ENCODE assay signal across 13 cellular contexts in genomic region chr7:17058568-17058967, GRCh38.
DNase-seq lines count a peak whose midpoint lies in the region; ATAC-seq lines count a peak whose summit lies in the region.
"Had no signal": no experiment of that assay in that cellular context is flagged by ENCODE, and none has a peak within 500 bp of the region (broad histone marks: within the 10 kb centered on the region; RNA-seq: fewer than 3 reads in every experiment).

No MANE protein-coding gene starts in this region.

- peak; percentile 46 for ATAC-seq in GM18909 (IDR thresholded peaks at IDR 0.05; ENCODE audit: poor library complexity, unreplicated experiment)
- no peak for ATAC-seq in esophagus mucosa
- no peak for ATAC-seq in HG03175 (IDR thresholded peaks at IDR 0.05; ENCODE audit: unreplicated experiment)
- no peak for ATAC-seq in GM18861 (IDR thresholded peaks at IDR 0.05; ENCODE audit: unreplicated experiment)
- ATAC-seq: naive thymus-derived CD8-positive, alpha-beta T cell; SK-N-SH treated with all-trans-retinoic acid at 6 μM for 48 hours had no signal

- H3K36me3 Mint-ChIP-seq in dendritic cell treated with granulocyte-macrophage colony-stimulating factor and Interleukin-4, amounts not matched to agents 40 ng/mL and 50 ng/mL, for 4 days (ENCODE audit: low read depth): no peaks in the 10 kb centered on the region
- H3K36me3 Mint-ChIP-seq: naive thymus-derived CD8-positive, alpha-beta T cell had no signal

- no peak overlapping the region for H3K4me3 Mint-ChIP-seq in dendritic cell treated with granulocyte-macrophage colony-stimulating factor and Interleukin-4, amounts not matched to agents 40 ng/mL and 50 ng/mL, for 4 days
- H3K4me3 Mint-ChIP-seq: naive thymus-derived CD8-positive, alpha-beta T cell had no signal

- H3K9me3 Mint-ChIP-seq in dendritic cell treated with granulocyte-macrophage colony-stimulating factor and Interleukin-4, amounts not matched to agents 40 ng/mL and 50 ng/mL, for 4 days: no peaks in the 10 kb centered on the region
- H3K9me3 Mint-ChIP-seq: naive thymus-derived CD8-positive, alpha-beta T cell had no signal

- intact Hi-C loops in dendritic cell treated with granulocyte-macrophage colony-stimulating factor and Interleukin-4, amounts not matched to agents 40 ng/mL and 50 ng/mL, for 4 days (cut with micrococcal nuclease): no loop called here

- peaks cover 27% of the 10 kb centered on the region for H3K4me1 Mint-ChIP-seq in dendritic cell treated with granulocyte-macrophage colony-stimulating factor and Interleukin-4, amounts not matched to agents 40 ng/mL and 50 ng/mL, for 4 days (ENCODE audit: low read depth)

- in situ Hi-C loops in ACHN (cut with HindIII; ENCODE audit: low pct_ligation_motif_present, low pct_unique_long_range_greater_than_20kb, low sequenced_read_pairs): no loop called here

- no peaks in the 10 kb centered on the region for H3K27me3 Mint-ChIP-seq in dendritic cell treated with granulocyte-macrophage colony-stimulating factor and Interleukin-4, amounts not matched to agents 40 ng/mL and 50 ng/mL, for 4 days

- H3K27ac Mint-ChIP-seq in dendritic cell treated with granulocyte-macrophage colony-stimulating factor and Interleukin-4, amounts not matched to agents 40 ng/mL and 50 ng/mL, for 4 days: peak overlapping the region; percentile 17
- H3K27ac Mint-ChIP-seq: naive thymus-derived CD8-positive, alpha-beta T cell had no signal

- DNase-seq in ACHN (peak; percentile 17), NOMO-1 (lab: John Stamatoyannopoulos, UW; ENCODE audit: unreplicated experiment in 2 of 2) (peak; percentile 75 to 93)
- DNase-seq in stimulated activated CD4-positive, alpha-beta T cell treated with anti-CD3 and anti-CD28 coated beads, Interleukin-1b, Interleukin-23, amount 100 ng/mL, for 48 hours: no peak
- DNase-seq: activated CD8-positive, alpha-beta memory T cell treated with anti-CD3 and anti-CD28 coated beads for 24 hours; amniotic stem cell; C1 segment of cervical spinal cord; naive thymus-derived CD8-positive, alpha-beta T cell had no signal
